ENCODE assay signal across 1 cellular context in the genomic region with DNA sequence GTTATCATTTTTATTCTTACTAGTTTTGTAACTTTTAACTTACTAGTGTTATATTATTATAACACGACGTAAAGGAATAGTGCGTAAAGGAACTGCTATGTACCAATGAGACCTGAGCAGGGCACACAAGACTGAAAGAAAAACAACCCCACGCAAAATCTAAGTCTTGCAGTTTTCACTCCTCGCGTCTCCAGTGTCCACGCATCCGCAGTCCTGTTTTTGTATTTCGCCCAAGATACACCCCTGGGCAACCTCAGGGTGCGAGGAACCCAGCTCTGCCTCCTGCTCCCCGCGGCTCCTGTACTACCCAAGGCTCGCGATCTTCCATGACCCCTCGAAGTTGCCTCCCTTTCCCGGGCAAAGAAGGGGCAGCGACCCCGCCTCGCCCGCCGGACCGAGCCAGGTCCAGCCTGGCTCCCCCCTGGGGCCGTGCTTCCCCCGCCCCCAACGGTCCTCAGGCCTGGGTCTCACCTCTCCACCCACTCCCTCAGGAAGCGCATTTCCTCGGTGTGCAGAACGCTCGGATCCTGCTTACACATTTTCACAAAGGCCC.
TF ChIP-seq lines count a peak whose summit lies in the region.

No MANE protein-coding gene starts in this region.

TF ChIP-seq in endothelial cell of umbilical vein, 7 proteins besides CTCF, POLR2A, EP300 and RAD21 (continued from another document):
- no peak for TF ChIP-seq MYC (IDR thresholded peaks at IDR 0.05; ENCODE audit: low read depth, low read length)
- TF ChIP-seq POLR2AphosphoS5 (IDR thresholded peaks at IDR 0.05; ENCODE audit: insufficient read depth, low read depth, low read length): no peak
- TF ChIP-seq GATA2 (IDR thresholded peaks at IDR 0.05; ENCODE audit: insufficient read depth, insufficient read length, low read depth, low read length): no peak
- TF ChIP-seq EZH2 (IDR thresholded peaks at IDR 0.05; ENCODE audit: borderline replicate concordance, low read depth, low read length, severe bottlenecking): no peak
- no peak for TF ChIP-seq JUN (IDR thresholded peaks at IDR 0.05; ENCODE audit: borderline replicate concordance, insufficient read depth, insufficient read length, low read depth)
- no peak for TF ChIP-seq FOS (IDR thresholded peaks at IDR 0.05; ENCODE audit: borderline replicate concordance, insufficient read depth, low read length)
